1 cellular context compared by ENCODE assay signal in the genomic region with DNA sequence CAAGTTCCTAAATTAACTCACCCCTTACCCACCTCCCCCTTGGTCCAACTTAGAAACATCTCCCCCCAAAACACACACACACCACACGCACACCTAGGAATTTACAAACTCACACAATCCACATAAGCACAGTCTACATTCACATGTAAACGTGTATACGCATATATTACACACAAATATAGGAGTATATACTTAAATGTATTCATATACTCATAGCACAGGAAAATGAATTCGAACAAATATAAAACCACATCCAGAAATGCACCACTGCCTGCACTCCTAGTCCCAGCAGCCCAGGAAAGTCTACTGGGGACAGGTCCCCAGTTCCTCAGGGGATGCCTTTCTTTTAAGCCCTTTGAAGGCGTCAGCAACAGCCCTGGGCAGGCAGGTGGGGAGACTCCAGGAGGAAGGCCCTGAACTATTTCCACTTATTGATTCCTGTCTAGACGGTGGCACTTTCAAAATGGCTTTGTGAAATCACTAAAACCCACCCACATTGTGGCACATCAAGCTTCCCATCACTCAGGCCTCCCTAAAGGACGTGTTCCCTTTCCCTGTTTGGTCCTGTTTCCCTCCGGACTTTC.
TF ChIP-seq lines count a peak whose summit lies in the region.

No MANE protein-coding gene starts in this region.

TF ChIP-seq in WTC11, 78 proteins besides CTCF, POLR2A, EP300 and RAD21 (continued from another document):
- no peak for TF ChIP-seq MAX (CRISPR knock-in tag; IDR thresholded peaks at IDR 0.05)
- TF ChIP-seq, protein P1, sequence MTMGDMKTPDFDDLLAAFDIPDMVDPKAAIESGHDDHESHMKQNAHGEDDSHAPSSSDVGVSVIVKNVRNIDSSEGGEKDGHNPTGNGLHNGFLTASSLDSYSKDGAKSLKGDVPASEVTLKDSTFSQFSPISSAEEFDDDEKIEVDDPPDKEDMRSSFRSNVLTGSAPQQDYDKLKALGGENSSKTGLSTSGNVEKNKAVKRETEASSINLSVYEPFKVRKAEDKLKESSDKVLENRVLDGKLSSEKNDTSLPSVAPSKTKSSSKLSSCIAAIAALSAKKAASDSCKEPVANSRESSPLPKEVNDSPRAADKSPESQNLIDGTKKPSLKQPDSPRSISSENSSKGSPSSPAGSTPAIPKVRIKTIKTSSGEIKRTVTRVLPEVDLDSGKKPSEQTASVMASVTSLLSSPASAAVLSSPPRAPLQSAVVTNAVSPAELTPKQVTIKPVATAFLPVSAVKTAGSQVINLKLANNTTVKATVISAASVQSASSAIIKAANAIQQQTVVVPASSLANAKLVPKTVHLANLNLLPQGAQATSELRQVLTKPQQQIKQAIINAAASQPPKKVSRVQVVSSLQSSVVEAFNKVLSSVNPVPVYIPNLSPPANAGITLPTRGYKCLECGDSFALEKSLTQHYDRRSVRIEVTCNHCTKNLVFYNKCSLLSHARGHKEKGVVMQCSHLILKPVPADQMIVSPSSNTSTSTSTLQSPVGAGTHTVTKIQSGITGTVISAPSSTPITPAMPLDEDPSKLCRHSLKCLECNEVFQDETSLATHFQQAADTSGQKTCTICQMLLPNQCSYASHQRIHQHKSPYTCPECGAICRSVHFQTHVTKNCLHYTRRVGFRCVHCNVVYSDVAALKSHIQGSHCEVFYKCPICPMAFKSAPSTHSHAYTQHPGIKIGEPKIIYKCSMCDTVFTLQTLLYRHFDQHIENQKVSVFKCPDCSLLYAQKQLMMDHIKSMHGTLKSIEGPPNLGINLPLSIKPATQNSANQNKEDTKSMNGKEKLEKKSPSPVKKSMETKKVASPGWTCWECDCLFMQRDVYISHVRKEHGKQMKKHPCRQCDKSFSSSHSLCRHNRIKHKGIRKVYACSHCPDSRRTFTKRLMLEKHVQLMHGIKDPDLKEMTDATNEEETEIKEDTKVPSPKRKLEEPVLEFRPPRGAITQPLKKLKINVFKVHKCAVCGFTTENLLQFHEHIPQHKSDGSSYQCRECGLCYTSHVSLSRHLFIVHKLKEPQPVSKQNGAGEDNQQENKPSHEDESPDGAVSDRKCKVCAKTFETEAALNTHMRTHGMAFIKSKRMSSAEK (CRISPR knock-in tag; IDR thresholded peaks at IDR 0.05; ENCODE audit: borderline replicate concordance): no peak
- TF ChIP-seq TCF7 (CRISPR knock-in tag; IDR thresholded peaks at IDR 0.05; ENCODE audit: low read depth): no peak
- no peak for TF ChIP-seq ZNF263 (CRISPR knock-in tag; IDR thresholded peaks at IDR 0.05; ENCODE audit: low read depth)
- TF ChIP-seq ZNF416 (CRISPR knock-in tag; IDR thresholded peaks at IDR 0.05): no peak
- TF ChIP-seq PRDM15 (CRISPR knock-in tag; IDR thresholded peaks at IDR 0.05): no peak
- no peak for TF ChIP-seq GABPB1 (CRISPR knock-in tag; IDR thresholded peaks at IDR 0.05)
- no peak for TF ChIP-seq SOX15 (CRISPR knock-in tag; IDR thresholded peaks at IDR 0.05)
- TF ChIP-seq EMX1 (CRISPR knock-in tag; IDR thresholded peaks at IDR 0.05): no peak
- TF ChIP-seq STAT6 (CRISPR knock-in tag; conservative IDR thresholded peaks at IDR 0.05; ENCODE audit: low read depth): no peak
- TF ChIP-seq NFYB (CRISPR knock-in tag; conservative IDR thresholded peaks at IDR 0.05; ENCODE audit: low read depth): no peak
- no peak for TF ChIP-seq TEAD4 (CRISPR knock-in tag; IDR thresholded peaks at IDR 0.05)
- no peak for TF ChIP-seq AR (CRISPR knock-in tag; IDR thresholded peaks at IDR 0.05)
